In the genomic region with DNA sequence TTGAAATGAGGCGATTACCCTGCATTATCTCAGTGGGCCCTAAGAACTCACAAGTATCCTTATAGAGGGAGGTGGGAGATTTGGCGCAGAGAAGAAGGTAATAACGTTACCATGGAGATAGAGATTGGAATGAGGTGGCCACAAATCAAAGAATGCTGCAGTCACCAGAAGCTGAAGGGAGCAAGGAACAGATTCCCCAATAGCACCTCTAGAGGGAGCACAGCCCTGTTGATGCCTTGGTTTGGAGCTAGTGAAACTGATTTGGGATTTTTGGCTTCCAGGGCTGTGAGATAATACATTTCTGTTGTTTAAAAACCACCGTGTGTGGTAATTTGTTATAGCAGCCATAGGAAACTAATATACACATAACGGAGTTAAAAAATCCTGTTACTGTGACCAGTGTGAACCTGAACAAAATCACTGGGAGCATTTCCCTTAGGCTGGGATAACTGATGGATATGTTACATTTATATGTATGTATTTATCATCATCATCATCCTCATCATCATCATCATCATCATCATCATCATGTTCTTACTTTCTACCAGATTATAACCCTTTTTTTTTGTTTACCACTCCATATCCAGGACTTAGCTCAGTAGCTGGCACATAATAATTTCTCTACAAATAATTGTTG, we compare ENCODE assay signal across 8 cellular contexts.
DNase-seq lines count a peak whose midpoint lies in the region; ATAC-seq and TF ChIP-seq lines count a peak whose summit lies in the region.

No MANE protein-coding gene starts in this region.

- peak; percentile 60 for ATAC-seq in GM19463 (IDR thresholded peaks at IDR 0.05; ENCODE audit: unreplicated experiment)

- H3K27me3 ChIP-seq in HL-60 (ENCODE audit: insufficient read depth, poor library complexity, severe bottlenecking) (no peaks in the 10 kb centered on the region), ovary (no peaks in the 10 kb centered on the region)

- H3K36me3 ChIP-seq in ovary, result no peaks in the 10 kb centered on the region

- intact Hi-C loops in ovary (cut with DNase I), result loop anchor here in 1 of 4 donors (10.0 kb wide), 1 partner anchor 97 kb away; the partner anchor contains the start of gene LIN7A

- no peaks in the 10 kb centered on the region for H3K9me3 ChIP-seq in ovary

- H3K4me3 ChIP-seq in HL-60 (replicated peaks; ENCODE audit: insufficient read depth, low read length) (no peak overlapping the region), ovary (no peak overlapping the region)

- no peaks in the 10 kb centered on the region for H3K4me1 ChIP-seq in ovary (ENCODE audit: insufficient read depth)

- WGBS in ovary, 3 donors, result 34 to 42% (median 41%) methylated on average over 5 of the region's 5 CpGs

- no peak for TF ChIP-seq EP300 in ovary (IDR thresholded peaks at IDR 0.05)

- no peak overlapping the region for H3K27ac ChIP-seq in HL-60 (replicated peaks)
- no peak overlapping the region for H3K27ac ChIP-seq in ovary

- DNase-seq in AML-193 (lab: John Stamatoyannopoulos, UW) (peak; percentile 36 to 41), HL-60 (ENCODE audit: low read depth in 1 of 2, low spot score in 1 of 2) (peak in 1 of 2 experiments; percentile 5), OCI-M1 (lab: John Stamatoyannopoulos, UW) (peak; percentile 61), fibroblast of peridontal ligament (ENCODE audit: extremely low read depth) (peak; percentile 89), ovary (peak in 2 of 5 donors; percentile 21 to 24), cortex of kidney (lab: John Stamatoyannopoulos, UW) (no peak)
- no peak for DNase-seq in activated CD4-positive, alpha-beta T cell treated with anti-CD3 and anti-CD28 coated beads, Interleukin-2, amount 50 U/mL, for 1 hour

- TF ChIP-seq POLR2A in ovary (IDR thresholded peaks at IDR 0.05), result no peak

- TF ChIP-seq CTCF in HL-60 (IDR thresholded peaks at IDR 0.05; ENCODE audit: insufficient read depth, low read length) (peak; percentile 34), ovary (IDR thresholded peaks at IDR 0.05) (peak in 2 of 3 donors; percentile 23 to 29)

Comparison
In these comparisons a context has a peak if more than half of its experiments do, and no peak if none do; other contexts are left out.
1. DNase-seq: peak in AML-193 (2 of 2), OCI-M1 (single experiment) and fibroblast of peridontal ligament (single experiment); none in activated CD4-positive, alpha-beta T cell treated with anti-CD3 and anti-CD28 coated beads, Interleukin-2, amount 50 U/mL, for 1 hour (single experiment) and cortex of kidney (single experiment).